Comparison of ENCODE assay signal across 19 cellular contexts in genomic region chr4:151782296-151782695, GRCh38. TPM values are rescaled to one million over a fixed set of nuclear protein-coding genes. Genes with fewer than 3 reads are reported as not detected.
DNase-seq lines count a peak whose midpoint lies in the region; ATAC-seq and TF ChIP-seq lines count a peak whose summit lies in the region.
"Had no signal": no experiment of that assay in that cellular context is flagged by ENCODE, and none has a peak within 500 bp of the region (broad histone marks: within the 10 kb centered on the region; RNA-seq: fewer than 3 reads in every experiment).

No MANE protein-coding gene starts in this region.

- intact Hi-C loops in left ventricle myocardium inferior (cut with micrococcal nuclease) (no loop called here), Right ventricle myocardium inferior (cut with DNase I) (no loop called here), CD14-positive monocyte (cut with micrococcal nuclease) (no loop called here)

- H3K4me1 Mint-ChIP-seq in mesothelial cell of epicardium (peaks cover 29% of the 10 kb centered on the region), CD14-positive monocyte (no peaks in the 10 kb centered on the region), type B pancreatic cell (ENCODE audit: unreplicated experiment) (peaks cover 19% of the 10 kb centered on the region)

- no peak overlapping the region for H3K4me3 ChIP-seq in left ventricle myocardium inferior
- peak overlapping the region; percentile 2; the same call in 1 of the 2 replicates for H3K4me3 ChIP-seq in Jurkat, Clone E6-1 (ENCODE audit: low read length)
- H3K4me3 ChIP-seq: BLaER1, GM12878 had no signal

- no peaks in the 10 kb centered on the region for H3K36me3 Mint-ChIP-seq in mesothelial cell of epicardium
- H3K36me3 Mint-ChIP-seq in CD14-positive monocyte, result no peaks in the 10 kb centered on the region
- no peaks in the 10 kb centered on the region for H3K36me3 Mint-ChIP-seq in type B pancreatic cell
- H3K36me3 Mint-ChIP-seq: CD8-positive, alpha-beta T cell had no signal

- H3K4me1 ChIP-seq in left ventricle myocardium inferior, result peaks cover 31% of the 10 kb centered on the region
- H3K4me1 ChIP-seq: BE2C, BLaER1 had no signal

- no peaks in the 10 kb centered on the region for H3K36me3 ChIP-seq in left ventricle myocardium inferior
- H3K36me3 ChIP-seq: BE2C, BLaER1 had no signal

- H3K27ac Mint-ChIP-seq in mesothelial cell of epicardium, result peak overlapping the region; percentile 0
- no peak overlapping the region for H3K27ac Mint-ChIP-seq in CD14-positive monocyte
- H3K27ac Mint-ChIP-seq in type B pancreatic cell, result no peak overlapping the region
- H3K27ac Mint-ChIP-seq: CD4-positive, alpha-beta T cell; CD8-positive, alpha-beta T cell had no signal

- ATAC-seq in Right ventricle myocardium inferior, result no peak
- ATAC-seq: CD8-positive, alpha-beta T cell; GM12878 had no signal

- no peaks in the 10 kb centered on the region for H3K27me3 ChIP-seq in left ventricle myocardium inferior (ENCODE audit: low read depth)
- H3K27me3 ChIP-seq: BE2C, BLaER1 had no signal

- peaks cover 1% of the 10 kb centered on the region for H3K27me3 Mint-ChIP-seq in mesothelial cell of epicardium (ENCODE audit: low read depth)
- H3K27me3 Mint-ChIP-seq in CD14-positive monocyte (ENCODE audit: low read depth in 3 of 3), result peaks cover 7 to 25% (median 13%) of the 10 kb centered on the region in 3 donors
- H3K27me3 Mint-ChIP-seq in type B pancreatic cell, result peaks cover 3% of the 10 kb centered on the region

- H3K9me3 Mint-ChIP-seq in mesothelial cell of epicardium (no peaks in the 10 kb centered on the region), CD14-positive monocyte (peaks cover 0 to 5% (median 0%) of the 10 kb centered on the region in 7 donors), type B pancreatic cell (no peaks in the 10 kb centered on the region)
- H3K9me3 Mint-ChIP-seq: CD4-positive, alpha-beta T cell; CD8-positive, alpha-beta T cell had no signal

- no peaks in the 10 kb centered on the region for H3K9me3 ChIP-seq in left ventricle myocardium inferior (replicated peaks)
- H3K9me3 ChIP-seq: BE2C, BLaER1, Caco-2 had no signal

- DNase-seq in left ventricle myocardium inferior (no peak), Right ventricle myocardium inferior (ENCODE audit: missing footprints) (no peak), mesothelial cell of epicardium (ENCODE audit: low spot score in 2 of 2, unreplicated experiment in 2 of 2) (no peak), CD14-positive monocyte (ENCODE audit: low spot score) (no peak), type B pancreatic cell (ENCODE audit: extremely low spot score, unreplicated experiment) (no peak)
- DNase-seq in Jurkat, Clone E6-1 (ENCODE audit: low read depth, low spot score), result peak; percentile 61
- DNase-seq: 8988T; ACHN; BE2C; C1 segment of cervical spinal cord; Caco-2; Calu3; CD4-positive, alpha-beta T cell; CD8-positive, alpha-beta T cell; DMS79 treated with DMSO at 0.1 percent for 48 hours; EL; GDM1 had no signal

- TF ChIP-seq CTCF in left ventricle myocardium inferior (IDR thresholded peaks at IDR 0.05; ENCODE audit: borderline replicate concordance) (no peak), mesothelial cell of epicardium (IDR thresholded peaks at IDR 0.05; ENCODE audit: unreplicated experiment) (no peak), CD14-positive monocyte (IDR thresholded peaks at IDR 0.05) (no peak), type B pancreatic cell (conservative IDR thresholded peaks at IDR 0.05) (no peak)

- H3K4me3 Mint-ChIP-seq in mesothelial cell of epicardium, result no peak overlapping the region
- no peak overlapping the region for H3K4me3 Mint-ChIP-seq in CD14-positive monocyte
- H3K4me3 Mint-ChIP-seq in type B pancreatic cell, result no peak overlapping the region
- H3K4me3 Mint-ChIP-seq: CD4-positive, alpha-beta T cell; CD8-positive, alpha-beta T cell had no signal

- peak overlapping the region; percentile 78 for H3K27ac ChIP-seq in left ventricle myocardium inferior (replicated peaks)
- H3K27ac ChIP-seq: BLaER1 had no signal

RNA-seq across cellular contexts. Expression of gene GATB, which starts 21.5 kb away (rescaled TPM):
- total RNA-seq in left ventricle myocardium inferior (102 TPM), Right ventricle myocardium inferior (171 TPM), mesothelial cell of epicardium (23.4 to 26.6 TPM (median 24.5 TPM) in 3 replicates), type B pancreatic cell (ENCODE audit: low replicate concordance) (17.3 and 22.9 TPM in 2 replicates)
- polyA plus RNA-seq in Jurkat, Clone E6-1 (2012; ENCODE audit: insufficient read depth, insufficient read length), result 30.1 TPM
- polyA plus RNA-seq in CD14-positive monocyte, result 10 to 100 TPM in 1 of 2 donors, 1 to 10 TPM in 1; 5.5 to 12.2 TPM
